1 cellular context compared by ENCODE assay signal in genomic region chr2:20191714-20192569, GRCh38.
TF ChIP-seq lines count a peak whose summit lies in the region.

No MANE protein-coding gene starts in this region.

TF ChIP-seq in HepG2, 621 proteins besides CTCF, POLR2A, EP300 and RAD21 (continued from another document and continues in another):
- no peak for TF ChIP-seq NFRKB (IDR thresholded peaks at IDR 0.05)
- TF ChIP-seq ZNF577 (CRISPR knock-in tag; IDR thresholded peaks at IDR 0.05; ENCODE audit: borderline replicate concordance, low read depth): no peak
- no peak for TF ChIP-seq HCFC1 (IDR thresholded peaks at IDR 0.05; ENCODE audit: low read depth, low read length)
- TF ChIP-seq ZNF180 (CRISPR knock-in tag; IDR thresholded peaks at IDR 0.05; ENCODE audit: borderline replicate concordance, low read depth): no peak
- no peak for TF ChIP-seq ZNF281 (CRISPR knock-in tag; IDR thresholded peaks at IDR 0.05; ENCODE audit: borderline replicate concordance)
- TF ChIP-seq RARA (CRISPR knock-in tag; IDR thresholded peaks at IDR 0.05): peak; percentile 4; the same call in 1 of the 2 replicates
- no peak for TF ChIP-seq SIX4 (CRISPR knock-in tag; IDR thresholded peaks at IDR 0.05)
- no peak for TF ChIP-seq GPN1 (CRISPR knock-in tag; IDR thresholded peaks at IDR 0.05; ENCODE audit: borderline replicate concordance)
- TF ChIP-seq ZNF772 (CRISPR knock-in tag; IDR thresholded peaks at IDR 0.05): no peak
- no peak for TF ChIP-seq ZMYM2 (CRISPR knock-in tag; IDR thresholded peaks at IDR 0.05)
- no peak for TF ChIP-seq ZNF343 (CRISPR knock-in tag; IDR thresholded peaks at IDR 0.05)
- TF ChIP-seq ZBTB3 (CRISPR knock-in tag; IDR thresholded peaks at IDR 0.05; ENCODE audit: borderline replicate concordance, low read depth): no peak
- no peak for TF ChIP-seq ZNF282 (IDR thresholded peaks at IDR 0.05; ENCODE audit: partially characterized antibody)
- TF ChIP-seq HINFP (CRISPR knock-in tag; IDR thresholded peaks at IDR 0.05; ENCODE audit: low read depth): no peak
- no peak for TF ChIP-seq PAWR (CRISPR knock-in tag; IDR thresholded peaks at IDR 0.05; ENCODE audit: borderline replicate concordance)
- TF ChIP-seq ZNF7 (CRISPR knock-in tag; IDR thresholded peaks at IDR 0.05): no peak
- no peak for TF ChIP-seq CEBPG (CRISPR knock-in tag; IDR thresholded peaks at IDR 0.05)
- TF ChIP-seq SIN3A (IDR thresholded peaks at IDR 0.05; ENCODE audit: borderline replicate concordance, low read depth, low read length): no peak
- TF ChIP-seq BHLHE40 (IDR thresholded peaks at IDR 0.05; ENCODE audit: low read length): 0 out of 2 replicates have a peak, but pooled peaks have one; percentile 26
- 0 out of 2 replicates have a peak, but pooled peaks have one; percentile 14 for TF ChIP-seq ZSCAN29 (CRISPR knock-in tag; conservative IDR thresholded peaks at IDR 0.05)
- TF ChIP-seq RARG (CRISPR knock-in tag; IDR thresholded peaks at IDR 0.05; ENCODE audit: low read depth): no peak
- 0 out of 2 replicates have a peak, but pooled peaks have one; percentile 18 for TF ChIP-seq MEIS2 (CRISPR knock-in tag; IDR thresholded peaks at IDR 0.05)
- no peak for TF ChIP-seq SALL1 (CRISPR knock-in tag; IDR thresholded peaks at IDR 0.05)
- TF ChIP-seq MTF2 (CRISPR knock-in tag; IDR thresholded peaks at IDR 0.05; ENCODE audit: borderline replicate concordance): no peak
- TF ChIP-seq ZBTB43 (CRISPR knock-in tag; conservative IDR thresholded peaks at IDR 0.05): no peak
- peak; percentile 22; the same call in 1 of the 2 replicates for TF ChIP-seq NCOA1 (CRISPR knock-in tag; IDR thresholded peaks at IDR 0.05)
- TF ChIP-seq ZNF740 (CRISPR knock-in tag; IDR thresholded peaks at IDR 0.05): no peak
- no peak for TF ChIP-seq ZHX2 (IDR thresholded peaks at IDR 0.05; ENCODE audit: low read depth)
- TF ChIP-seq ZHX2 (CRISPR knock-in tag; IDR thresholded peaks at IDR 0.05; ENCODE audit: borderline replicate concordance): no peak
- no peak for TF ChIP-seq CBX1 (IDR thresholded peaks at IDR 0.05; ENCODE audit: low read depth)
- no peak for TF ChIP-seq SP140L (CRISPR knock-in tag; IDR thresholded peaks at IDR 0.05; ENCODE audit: borderline replicate concordance)
- TF ChIP-seq ZNF547 (CRISPR knock-in tag; IDR thresholded peaks at IDR 0.05): peak; percentile 70
- TF ChIP-seq PHF21A (CRISPR knock-in tag; IDR thresholded peaks at IDR 0.05): no peak
- no peak for TF ChIP-seq BRCA1 (CRISPR knock-in tag; IDR thresholded peaks at IDR 0.05)
- no peak for TF ChIP-seq GTF3A (CRISPR knock-in tag; conservative IDR thresholded peaks at IDR 0.05)
- no peak for TF ChIP-seq PBX3 (CRISPR knock-in tag; IDR thresholded peaks at IDR 0.05; ENCODE audit: borderline replicate concordance)
- no peak for TF ChIP-seq EZH2 (conservative IDR thresholded peaks at IDR 0.05; ENCODE audit: low read depth, low read length)
- TF ChIP-seq RNF2 (conservative IDR thresholded peaks at IDR 0.05; ENCODE audit: low read depth): no peak
- TF ChIP-seq GATAD2A (CRISPR knock-in tag; IDR thresholded peaks at IDR 0.05): 0 out of 2 replicates have a peak, but pooled peaks have one; percentile 27
- no peak for TF ChIP-seq SAFB2 (CRISPR knock-in tag; IDR thresholded peaks at IDR 0.05; ENCODE audit: borderline replicate concordance, low read depth)
- TF ChIP-seq ELF3 (CRISPR knock-in tag; IDR thresholded peaks at IDR 0.05): no peak
- no peak for TF ChIP-seq ARNT (IDR thresholded peaks at IDR 0.05)
- no peak for TF ChIP-seq PCBP2 (optimal IDR thresholded peaks at IDR 0.05; ENCODE audit: low read depth, low read length, poor library complexity, severe bottlenecking)
- TF ChIP-seq TP53 (CRISPR knock-in tag; conservative IDR thresholded peaks at IDR 0.05): no peak
- no peak for TF ChIP-seq ZNF451 (CRISPR knock-in tag; IDR thresholded peaks at IDR 0.05)
- TF ChIP-seq ZNF563 (CRISPR knock-in tag; IDR thresholded peaks at IDR 0.05): no peak
- TF ChIP-seq JUND (CRISPR knock-in tag; IDR thresholded peaks at IDR 0.05): no peak
- peak; percentile 71 for TF ChIP-seq ZNF263 (CRISPR knock-in tag; IDR thresholded peaks at IDR 0.05)
- TF ChIP-seq ZNF382 (CRISPR knock-in tag; IDR thresholded peaks at IDR 0.05; ENCODE audit: borderline replicate concordance): no peak
- 0 out of 2 replicates have a peak, but pooled peaks have one; percentile 29 for TF ChIP-seq ISL2 (CRISPR knock-in tag; IDR thresholded peaks at IDR 0.05)
- no peak for TF ChIP-seq ZNF232 (CRISPR knock-in tag; IDR thresholded peaks at IDR 0.05; ENCODE audit: borderline replicate concordance)
- TF ChIP-seq PBX2 (CRISPR knock-in tag; IDR thresholded peaks at IDR 0.05): no peak
- no peak for TF ChIP-seq ZBTB34 (CRISPR knock-in tag; IDR thresholded peaks at IDR 0.05)
- no peak for TF ChIP-seq ZBTB44 (CRISPR knock-in tag; IDR thresholded peaks at IDR 0.05)
- TF ChIP-seq CENPT (CRISPR knock-in tag; IDR thresholded peaks at IDR 0.05; ENCODE audit: low read depth): no peak
- no peak for TF ChIP-seq ZFP36L1 (CRISPR knock-in tag; IDR thresholded peaks at IDR 0.05)
- no peak for TF ChIP-seq ZNF337 (CRISPR knock-in tag; IDR thresholded peaks at IDR 0.05; ENCODE audit: borderline replicate concordance, low read depth)
